Comparison of ENCODE assay signal across 9 cellular contexts in genomic region chr10:91201213-91201996, GRCh38. TPM values are rescaled to one million over a fixed set of nuclear protein-coding genes. Genes with fewer than 3 reads are reported as not detected.
DNase-seq lines count a peak whose midpoint lies in the region; ATAC-seq lines count a peak whose summit lies in the region.
"Had no signal": no experiment of that assay in that cellular context is flagged by ENCODE, and none has a peak within 500 bp of the region (broad histone marks: within the 10 kb centered on the region; RNA-seq: fewer than 3 reads in every experiment).

No MANE protein-coding gene starts in this region.

- no peak overlapping the region for H3K4me3 ChIP-seq in right cardiac atrium (ENCODE audit: low read length)
- H3K4me3 ChIP-seq in thymus (ENCODE audit: low read length) = no peak overlapping the region

- H3K4me1 ChIP-seq in right cardiac atrium (ENCODE audit: control insufficient read depth, insufficient read depth, low read length) (peaks cover 23% of the 10 kb centered on the region), thymus (ENCODE audit: control insufficient read depth, insufficient read depth, low read length) (peaks cover 14% of the 10 kb centered on the region)

- H3K9me3 Mint-ChIP-seq in activated naive CD8-positive, alpha-beta T cell treated with anti-CD3 and anti-CD28 coated beads, Interleukin-2, amount 10 ng/mL, durations not matched to agents 7 days and 5 days = no peaks in the 10 kb centered on the region

- no peak for DNase-seq in right cardiac atrium
- no peak for DNase-seq in left cardiac atrium
- peak; percentile 39 for DNase-seq in activated naive CD8-positive, alpha-beta T cell treated with anti-CD3 and anti-CD28 coated beads, Interleukin-2, amount 10 ng/mL, durations not matched to agents 7 days and 5 days
- DNase-seq in NOMO-1 treated with dmso at 0.1 percent for 144 hours (lab: John Stamatoyannopoulos, UW; ENCODE audit: unreplicated experiment) = no peak
- DNase-seq in NCI-H146 (lab: John Stamatoyannopoulos, UW) = no peak
- DNase-seq in ACHN = no peak
- DNase-seq: DMS79 treated with DMSO at 0.1 percent for 48 hours had no signal

- H3K36me3 Mint-ChIP-seq in activated naive CD8-positive, alpha-beta T cell treated with anti-CD3 and anti-CD28 coated beads, Interleukin-2, amount 10 ng/mL, durations not matched to agents 7 days and 5 days = peaks cover 5% of the 10 kb centered on the region

- no peaks in the 10 kb centered on the region for H3K27me3 Mint-ChIP-seq in activated naive CD8-positive, alpha-beta T cell treated with anti-CD3 and anti-CD28 coated beads, Interleukin-2, amount 10 ng/mL, durations not matched to agents 7 days and 5 days

- no peaks in the 10 kb centered on the region for H3K27me3 ChIP-seq in right cardiac atrium (ENCODE audit: control insufficient read depth, insufficient read depth)
- no peaks in the 10 kb centered on the region for H3K27me3 ChIP-seq in thymus (ENCODE audit: control insufficient read depth, insufficient read depth)

- H3K27ac ChIP-seq in right cardiac atrium (ENCODE audit: low read length) (peak overlapping the region; percentile 33), thymus (ENCODE audit: low read depth) (peak overlapping the region; percentile 8)

- H3K36me3 ChIP-seq in thymus (ENCODE audit: control insufficient read depth, insufficient read depth) = no peaks in the 10 kb centered on the region

- H3K4me3 Mint-ChIP-seq in activated naive CD8-positive, alpha-beta T cell treated with anti-CD3 and anti-CD28 coated beads, Interleukin-2, amount 10 ng/mL, durations not matched to agents 7 days and 5 days = peak overlapping the region; percentile 76

- POLR2A ChIA-PET in activated naive CD8-positive, alpha-beta T cell treated with anti-CD3 and anti-CD28 coated beads, Interleukin-2, amount 10 ng/mL, durations not matched to agents 7 days and 5 days (lab: Charles Lee) = interaction anchor here (0.9 to 2.6 kb wide), 8 partner anchors 9 to 167 kb away, joined by 3 to 51 read pairs (median 4); partner anchors contain the start of gene PCGF5

- in situ Hi-C loops in ACHN (cut with HindIII; ENCODE audit: low pct_ligation_motif_present, low pct_unique_long_range_greater_than_20kb, low sequenced_read_pairs) = no loop called here

- H3K27ac Mint-ChIP-seq in activated naive CD8-positive, alpha-beta T cell treated with anti-CD3 and anti-CD28 coated beads, Interleukin-2, amount 10 ng/mL, durations not matched to agents 7 days and 5 days = peak overlapping the region; percentile 92

- intact Hi-C loops in right cardiac atrium (cut with DNase I) = no loop called here
- intact Hi-C loops in left cardiac atrium (cut with DNase I) = no loop called here

- peaks cover 58% of the 10 kb centered on the region for H3K4me1 Mint-ChIP-seq in activated naive CD8-positive, alpha-beta T cell treated with anti-CD3 and anti-CD28 coated beads, Interleukin-2, amount 10 ng/mL, durations not matched to agents 7 days and 5 days

- WGBS in right cardiac atrium = 46% methylated on average over 3 of the region's 3 CpGs
- WGBS in thymus = 37% methylated on average over 3 of the region's 3 CpGs

- H3K9me3 ChIP-seq in right cardiac atrium (ENCODE audit: control insufficient read depth, low read length) (no peaks in the 10 kb centered on the region), thymus (ENCODE audit: control insufficient read depth) (no peaks in the 10 kb centered on the region)

- ATAC-seq in right cardiac atrium = no peak
- no peak for ATAC-seq in left cardiac atrium
- ATAC-seq in HG03378 (IDR thresholded peaks at IDR 0.05; ENCODE audit: unreplicated experiment) = peak; percentile 51
- ATAC-seq in activated naive CD8-positive, alpha-beta T cell treated with anti-CD3 and anti-CD28 coated beads, Interleukin-2, amount 10 ng/mL, durations not matched to agents 7 days and 5 days (ENCODE audit: low read depth) = peak; percentile 61

RNA-seq across cellular contexts. Expression of gene PCGF5, which starts 19.1 kb away (rescaled TPM):
- total RNA-seq in right cardiac atrium (10 to 100 TPM; 55.1 to 77.1 (median 59.6) TPM), left cardiac atrium (10 to 100 TPM; 46.3 to 55.6 TPM)
- polyA plus RNA-seq in right cardiac atrium (40.2 TPM), thymus (29.9 TPM)
- 10 to 100 TPM; 51.6 to 52.5 TPM for total RNA-seq in activated naive CD8-positive, alpha-beta T cell treated with anti-CD3 and anti-CD28 coated beads, Interleukin-2, amount 10 ng/mL, durations not matched to agents 7 days and 5 days

Comparison
In these comparisons a context has a peak if more than half of its experiments do, and no peak if none do; other contexts are left out.
1. ATAC-seq: peak in HG03378 (single experiment) and activated naive CD8-positive, alpha-beta T cell treated with anti-CD3 and anti-CD28 coated beads, Interleukin-2, amount 10 ng/mL, durations not matched to agents 7 days and 5 days (single experiment); none in right cardiac atrium (0 of 2) and left cardiac atrium (0 of 2).